Comparison of ENCODE assay signal across 27 cellular contexts in the genomic region with DNA sequence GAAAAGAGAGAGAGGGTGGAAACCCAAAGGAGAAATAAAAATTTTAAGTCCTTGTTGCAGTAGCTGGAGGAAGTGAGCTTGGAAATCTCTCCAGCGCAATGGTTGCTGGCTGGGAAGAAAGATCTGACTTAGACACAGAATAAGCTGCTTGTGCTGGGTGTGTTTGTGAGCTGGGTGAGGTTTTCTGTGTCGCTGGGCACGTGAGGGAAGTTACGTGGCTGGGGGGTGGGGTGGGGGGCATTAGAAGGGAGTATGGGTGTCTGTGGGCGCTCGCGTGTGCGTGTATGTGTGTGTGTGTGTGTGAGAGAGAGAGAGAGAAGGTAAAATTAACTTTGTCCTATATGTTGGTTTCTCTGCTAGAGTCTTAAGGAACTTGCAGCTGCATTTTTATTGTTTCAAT. TPM values are rescaled to one million over a fixed set of nuclear protein-coding genes. Genes with fewer than 3 reads are reported as not detected.
DNase-seq lines count a peak whose midpoint lies in the region; ATAC-seq and TF ChIP-seq lines count a peak whose summit lies in the region.
"Had no signal": no experiment of that assay in that cellular context is flagged by ENCODE, and none has a peak within 500 bp of the region (broad histone marks: within the 10 kb centered on the region; RNA-seq: fewer than 3 reads in every experiment).

No MANE protein-coding gene starts in this region.

- H3K27me3 Mint-ChIP-seq in MCF 10A (ENCODE audit: insufficient read depth, unreplicated experiment), result no peaks in the 10 kb centered on the region

- H3K4me2 ChIP-seq in mammary epithelial cell (ENCODE audit: insufficient read depth, low read depth, low read length), result no peak overlapping the region

- dilution Hi-C loops in mammary epithelial cell (cut with HindIII; ENCODE audit: low sequenced_read_pairs), result loop anchor here (5.0 kb wide), 1 partner anchor 36 kb away; no protein-coding TSS in a partner anchor

- no peaks in the 10 kb centered on the region for H4K20me1 ChIP-seq in mammary epithelial cell (ENCODE audit: insufficient read depth, low read length)

- H3K4me1 ChIP-seq in mammary epithelial cell (ENCODE audit: insufficient read depth, low read length) (peaks cover 51% of the 10 kb centered on the region), mucosa of rectum (ENCODE audit: control insufficient read depth in 2 of 2, insufficient read depth in 2 of 2, low read length in 2 of 2) (peaks cover 15 to 32% of the 10 kb centered on the region in 2 donors), upper lobe of right lung (peaks cover 19% of the 10 kb centered on the region), vagina (peaks cover 64% of the 10 kb centered on the region)

- H3K4me3 Mint-ChIP-seq in MCF 10A (ENCODE audit: unreplicated experiment), result no peak overlapping the region
- H3K4me3 Mint-ChIP-seq: activated CD4-positive, alpha-beta T cell treated with anti-CD3 and anti-CD28 coated beads, Interleukin-2, amount 10 ng/mL, durations not matched to agents 7 days and 5 days; activated naive CD8-positive, alpha-beta T cell treated with anti-CD3 and anti-CD28 coated beads, Interleukin-2, amount 50 U/mL, for 24 hours; immature natural killer cell had no signal

- no peaks in the 10 kb centered on the region for H3K9me3 Mint-ChIP-seq in MCF 10A (ENCODE audit: unreplicated experiment)
- H3K9me3 Mint-ChIP-seq: activated CD4-positive, alpha-beta T cell treated with anti-CD3 and anti-CD28 coated beads, Interleukin-2, amount 10 ng/mL, durations not matched to agents 7 days and 5 days; activated naive CD8-positive, alpha-beta T cell treated with anti-CD3 and anti-CD28 coated beads, Interleukin-2, amount 50 U/mL, for 24 hours had no signal

- DNase-seq in MCF 10A (ENCODE audit: unreplicated experiment) (no peak), mammary epithelial cell (no peak), upper lobe of right lung (no peak), vagina (ENCODE audit: extremely low spot score in 2 of 2) (no peak), islet precursor cell (no peak), NOMO-1 treated with dmso at 0.1 percent for 144 hours (lab: John Stamatoyannopoulos, UW; ENCODE audit: unreplicated experiment) (no peak)
- DNase-seq in effector CD8-positive, alpha-beta T cell (lab: John Stamatoyannopoulos, UW), result peak; percentile 1
- DNase-seq: 8988T; activated CD4-positive, alpha-beta T cell treated with anti-CD3 and anti-CD28 coated beads, Interleukin-2, amount 10 ng/mL, durations not matched to agents 7 days and 5 days; activated naive CD8-positive, alpha-beta T cell treated with anti-CD3 and anti-CD28 coated beads, Interleukin-2, amount 50 U/mL, for 24 hours; AML-193; COR-L47; heart left ventricle; immature natural killer cell; left ventricle myocardium superior; NCI-H1105; NCI-H2081; occipital lobe; PC-3; retina; spleen; stimulated activated CD4-positive, alpha-beta T cell treated with anti-CD3 and anti-CD28 coated beads, Interleukin-4, amount 100 ng/mL, for 1 hour; stimulated activated naive CD4-positive, alpha-beta T cell; T-helper 1 cell had no signal

- H3K27ac Mint-ChIP-seq in MCF 10A (ENCODE audit: low read depth, unreplicated experiment), result peak overlapping the region; percentile 67
- H3K27ac Mint-ChIP-seq: activated CD4-positive, alpha-beta T cell treated with anti-CD3 and anti-CD28 coated beads, Interleukin-2, amount 10 ng/mL, durations not matched to agents 7 days and 5 days; activated naive CD8-positive, alpha-beta T cell treated with anti-CD3 and anti-CD28 coated beads, Interleukin-2, amount 50 U/mL, for 24 hours; immature natural killer cell had no signal

- ATAC-seq in upper lobe of right lung, result peak; percentile 16
- ATAC-seq: activated naive CD8-positive, alpha-beta T cell treated with anti-CD3 and anti-CD28 coated beads, Interleukin-2, amount 50 U/mL, for 24 hours; heart left ventricle; left ventricle myocardium superior; PC-3 had no signal

- BruUV-seq in MCF 10A (replicated peaks; lab: Mats Ljungman, UMichigan) (no TSS peak), mammary epithelial cell (replicated peaks; lab: Mats Ljungman, UMichigan) (no TSS peak)

- H3K27me3 ChIP-seq in mammary epithelial cell (ENCODE audit: insufficient read depth, low read length) (no peaks in the 10 kb centered on the region), mucosa of rectum (ENCODE audit: control insufficient read depth in 2 of 2, insufficient read depth in 2 of 2, low read length in 2 of 2) (no peaks in the 10 kb centered on the region), upper lobe of right lung (no peaks in the 10 kb centered on the region), vagina (no peaks in the 10 kb centered on the region)
- H3K27me3 ChIP-seq: heart left ventricle, SJSA1 had no signal

- H3K79me2 ChIP-seq in mammary epithelial cell (ENCODE audit: insufficient read depth, low read length), result peaks cover 84% of the 10 kb centered on the region

- 100% methylated on average over 1 of the region's 8 CpGs for WGBS in mammary epithelial cell (ENCODE audit: low coverage, missing lambda C conversion rate)

- H3K4me3 ChIP-seq in mammary epithelial cell (replicated peaks in 1 of 3; ENCODE audit: insufficient read depth in 1 of 3, low read depth in 2 of 3, low read length in 3 of 3) (no peak overlapping the region), mucosa of rectum (ENCODE audit: low read length in 2 of 2) (no peak overlapping the region), upper lobe of right lung (no peak overlapping the region), vagina (no peak overlapping the region)
- H3K4me3 ChIP-seq: heart left ventricle, SJSA1, spleen had no signal

- CTCF ChIA-PET in MCF 10A (lab: Yijun Ruan, JAX) (no interaction called here), mammary epithelial cell (lab: Charles Lee; ENCODE audit: low non-redundant PET) (no interaction called here)

- H3K9ac ChIP-seq in mammary epithelial cell (ENCODE audit: insufficient read depth, low read length), result no peak overlapping the region
- H3K9ac ChIP-seq in mucosa of rectum (ENCODE audit: low read depth in 1 of 2, low read length in 2 of 2), result no peak overlapping the region

- intact Hi-C loops in MCF 10A (cut with micrococcal nuclease), result no loop called here
- intact Hi-C loops in mammary epithelial cell (cut with micrococcal nuclease), result no loop called here
- intact Hi-C loops in upper lobe of right lung (cut with DNase I), result no loop called here
- intact Hi-C loops in vagina (cut with DNase I), result no loop called here

- in situ Hi-C loops in mammary epithelial cell (cut with MboI; ENCODE audit: low sequenced_read_pairs in 2 of 2), result no loop called here

- H3K27ac ChIP-seq in mammary epithelial cell (ENCODE audit: insufficient read depth, low read depth, low read length) (no peak overlapping the region), mucosa of rectum (ENCODE audit: low read depth in 2 of 2, low read length in 2 of 2) (peak overlapping the region; percentile 48 to 65), upper lobe of right lung (no peak overlapping the region), vagina (no peak overlapping the region)
- H3K27ac ChIP-seq: heart left ventricle, HL-60, SJSA1, spleen had no signal

- TF ChIP-seq POLR2A in vagina (IDR thresholded peaks at IDR 0.05), result no peak

- POLR2A ChIA-PET in MCF 10A (lab: Yijun Ruan, JAX), result interaction anchor here (0.7 to 1.1 kb wide), 2 partner anchors 9 to 29 kb away, joined by 3 read pairs; no protein-coding TSS in a partner anchor

- H3K4me1 Mint-ChIP-seq in MCF 10A (ENCODE audit: insufficient read depth, unreplicated experiment), result peaks cover 72% of the 10 kb centered on the region
- H3K4me1 Mint-ChIP-seq: activated CD4-positive, alpha-beta T cell treated with anti-CD3 and anti-CD28 coated beads, Interleukin-2, amount 10 ng/mL, durations not matched to agents 7 days and 5 days had no signal

- H3K36me3 ChIP-seq in mammary epithelial cell (ENCODE audit: insufficient read depth, low read length) (no peaks in the 10 kb centered on the region), mucosa of rectum (ENCODE audit: control insufficient read depth in 2 of 2, insufficient read depth in 2 of 2, low read length in 2 of 2) (peaks cover 3 to 25% of the 10 kb centered on the region in 2 donors), upper lobe of right lung (peaks cover under 1% of the 10 kb centered on the region), vagina (no peaks in the 10 kb centered on the region)

- no peak overlapping the region for H2AFZ ChIP-seq in mammary epithelial cell (ENCODE audit: low read depth, low read length)

- no peaks in the 10 kb centered on the region for H3K9me3 ChIP-seq in mammary epithelial cell (replicated peaks; ENCODE audit: insufficient read depth, low read length)
- H3K9me3 ChIP-seq in mucosa of rectum (ENCODE audit: control insufficient read depth in 2 of 2, low read length in 2 of 2), result no peaks in the 10 kb centered on the region
- no peaks in the 10 kb centered on the region for H3K9me3 ChIP-seq in upper lobe of right lung
- H3K9me3 ChIP-seq in vagina, result no peaks in the 10 kb centered on the region
- H3K9me3 ChIP-seq: heart left ventricle, SJSA1, spleen had no signal

- H3K36me3 Mint-ChIP-seq in MCF 10A (ENCODE audit: insufficient read depth, unreplicated experiment), result peaks cover 50% of the 10 kb centered on the region

- TF ChIP-seq CTCF in MCF 10A (IDR thresholded peaks at IDR 0.05; ENCODE audit: unreplicated experiment) (no peak), mammary epithelial cell (conservative IDR thresholded peaks at IDR 0.05 in 1 of 2, IDR thresholded peaks at IDR 0.05 in 1 of 2; ENCODE audit: extremely low read depth in 1 of 2, insufficient read depth in 1 of 2, low read depth in 1 of 2, low read length in 2 of 2) (no peak), upper lobe of right lung (IDR thresholded peaks at IDR 0.05) (no peak), vagina (IDR thresholded peaks at IDR 0.05) (no peak)

RNA-seq across cellular contexts. Expression of a gene that starts 11.6 kb away (rescaled TPM):
- total RNA-seq in MCF 10A (2022), result 25.2 and 25.7 TPM in 2 replicates
- total RNA-seq in mammary epithelial cell, result 10 to 100 TPM in 1 of 2 donors, 1 to 10 TPM in 1; 7.7 to 19.4 TPM
- polyA plus RNA-seq in mammary epithelial cell, result 3.4 TPM
- 7.8 TPM for polyA minus RNA-seq in mammary epithelial cell
- total RNA-seq in upper lobe of right lung, result 47.4 TPM
- total RNA-seq in vagina, result 44.4 TPM

Comparison
In these comparisons a context has a peak if more than half of its experiments do, and no peak if none do; other contexts are left out.
1. H3K27ac ChIP-seq: peak in mucosa of rectum (2 of 2); none in mammary epithelial cell (single experiment), upper lobe of right lung (single experiment) and vagina (single experiment).